Comparison of ENCODE assay signal across 9 cellular contexts in genomic region chr1:54404263-54404662, GRCh38. TPM values are rescaled to one million over a fixed set of nuclear protein-coding genes. Genes with fewer than 3 reads are reported as not detected.
DNase-seq lines count a peak whose midpoint lies in the region; ATAC-seq, FAIRE-seq and TF ChIP-seq lines count a peak whose summit lies in the region.
"Had no signal": no experiment of that assay in that cellular context is flagged by ENCODE, and none has a peak within 500 bp of the region (broad histone marks: within the 10 kb centered on the region; RNA-seq: fewer than 3 reads in every experiment).

No MANE protein-coding gene starts in this region.

- no peak for TF ChIP-seq CTCF in astrocyte (IDR thresholded peaks at IDR 0.05; ENCODE audit: insufficient read depth, low read depth, low read length)
- TF ChIP-seq CTCF in lower lobe of right lung (IDR thresholded peaks at IDR 0.05): no peak

- no peaks in the 10 kb centered on the region for H3K9me3 ChIP-seq in astrocyte (ENCODE audit: insufficient read depth, low read depth, low read length)
- H3K9me3 ChIP-seq in lower lobe of right lung: no peaks in the 10 kb centered on the region
- no peaks in the 10 kb centered on the region for H3K9me3 ChIP-seq in thymus (ENCODE audit: control insufficient read depth)

- H3K4me3 Mint-ChIP-seq in activated T-cell treated with anti-CD3 and anti-CD28 coated beads, Interleukin-2, amount 50 U/mL, for 24 hours: peak overlapping the region; percentile 81
- H3K4me3 Mint-ChIP-seq in astrocyte (ENCODE audit: unreplicated experiment): peak overlapping the region; percentile 91

- H3K4me3 ChIP-seq in astrocyte (ENCODE audit: insufficient read depth, low read depth, low read length) (peak overlapping the region; percentile 34), lower lobe of right lung (peak overlapping the region; percentile 83), thymus (ENCODE audit: low read length) (peak overlapping the region; percentile 87)

- intact Hi-C loops in lower lobe of right lung (cut with DNase I): no loop called here

- H3K27me3 Mint-ChIP-seq in activated T-cell treated with anti-CD3 and anti-CD28 coated beads, Interleukin-2, amount 50 U/mL, for 24 hours: no peaks in the 10 kb centered on the region
- no peaks in the 10 kb centered on the region for H3K27me3 Mint-ChIP-seq in astrocyte (ENCODE audit: low read depth, unreplicated experiment)

- DNase-seq in activated T-cell treated with anti-CD3 and anti-CD28 coated beads, Interleukin-2, amount 50 U/mL, for 24 hours: no peak
- no peak for DNase-seq in activated T-cell treated with anti-CD3 and anti-CD28 coated beads, Interleukin-2, amount 50 U/mL, for 48 hours
- DNase-seq in astrocyte (ENCODE audit: low read depth) (no peak), lower lobe of right lung (no peak), T-helper 9 cell (no peak), globus pallidus (ENCODE audit: low spot score) (no peak)
- DNase-seq in activated effector memory CD4-positive, alpha-beta T cell treated with Interleukin-2 at 50 U/mL for 16 hours: no peak
- DNase-seq: activated CD4-positive, alpha-beta T cell treated with anti-CD3 and anti-CD28 coated beads for 4 hours had no signal

- peaks cover 50% of the 10 kb centered on the region for H3K36me3 Mint-ChIP-seq in activated T-cell treated with anti-CD3 and anti-CD28 coated beads, Interleukin-2, amount 50 U/mL, for 24 hours (ENCODE audit: low read depth)
- peaks cover 23% of the 10 kb centered on the region for H3K36me3 Mint-ChIP-seq in astrocyte (ENCODE audit: low read depth, unreplicated experiment)

- H3K79me2 ChIP-seq in astrocyte (ENCODE audit: insufficient read depth, low read length): peaks cover 42% of the 10 kb centered on the region

- peaks cover 57% of the 10 kb centered on the region for H4K20me1 ChIP-seq in astrocyte (ENCODE audit: insufficient read depth, low read length)

- no peaks in the 10 kb centered on the region for H3K9me3 Mint-ChIP-seq in activated T-cell treated with anti-CD3 and anti-CD28 coated beads, Interleukin-2, amount 50 U/mL, for 24 hours
- H3K9me3 Mint-ChIP-seq in astrocyte (ENCODE audit: unreplicated experiment): no peaks in the 10 kb centered on the region

- H3K27ac ChIP-seq in astrocyte (ENCODE audit: low read depth, low read length) (peak overlapping the region; percentile 35), lower lobe of right lung (no peak overlapping the region), thymus (ENCODE audit: low read depth) (no peak overlapping the region)

- 60% methylated on average over 11 of the region's 11 CpGs for WGBS in thymus

- peak overlapping the region; percentile 92 for H3K4me2 ChIP-seq in astrocyte (ENCODE audit: low read length)

- FAIRE-seq in astrocyte (lab: Jason Lieb, UNC): no peak

- ATAC-seq in lower lobe of right lung: no peak

- H2AFZ ChIP-seq in astrocyte (ENCODE audit: low read depth, low read length): no peak overlapping the region

- H3K4me1 Mint-ChIP-seq in activated T-cell treated with anti-CD3 and anti-CD28 coated beads, Interleukin-2, amount 50 U/mL, for 24 hours (ENCODE audit: low read depth): peaks cover 77% of the 10 kb centered on the region
- H3K4me1 Mint-ChIP-seq in astrocyte (ENCODE audit: low read depth, unreplicated experiment): peaks cover 50% of the 10 kb centered on the region

- H3K36me3 ChIP-seq in astrocyte (ENCODE audit: insufficient read depth, low read length) (peaks cover 16% of the 10 kb centered on the region), lower lobe of right lung (peaks cover 29% of the 10 kb centered on the region), thymus (ENCODE audit: control insufficient read depth, insufficient read depth) (peaks cover 39% of the 10 kb centered on the region)

- H3K27me3 ChIP-seq in astrocyte (ENCODE audit: insufficient read depth, low read length) (no peaks in the 10 kb centered on the region), lower lobe of right lung (ENCODE audit: low read depth) (no peaks in the 10 kb centered on the region), thymus (ENCODE audit: control insufficient read depth, insufficient read depth) (no peaks in the 10 kb centered on the region)

- H3K4me1 ChIP-seq in astrocyte (ENCODE audit: insufficient read depth, low read length): peaks cover 36% of the 10 kb centered on the region
- H3K4me1 ChIP-seq in lower lobe of right lung: peaks cover 53% of the 10 kb centered on the region
- peaks cover 52% of the 10 kb centered on the region for H3K4me1 ChIP-seq in thymus (ENCODE audit: control insufficient read depth, insufficient read depth, low read length)

- peak overlapping the region; percentile 56 for H3K9ac ChIP-seq in astrocyte (ENCODE audit: low read length)

- peak overlapping the region; percentile 78 for H3K27ac Mint-ChIP-seq in activated T-cell treated with anti-CD3 and anti-CD28 coated beads, Interleukin-2, amount 50 U/mL, for 24 hours
- H3K27ac Mint-ChIP-seq in astrocyte (ENCODE audit: unreplicated experiment): peak overlapping the region; percentile 55

RNA-seq across cellular contexts. Expression of gene SSBP3, which starts 1.9 kb away (rescaled TPM):
- total RNA-seq in astrocyte (89.8 and 98.6 TPM in 2 replicates), lower lobe of right lung (44.0 TPM)
- polyA plus RNA-seq in thymus: 55.7 TPM

Comparison
In these comparisons a context has a peak if more than half of its experiments do, and no peak if none do; other contexts are left out.
1. H3K4me3 ChIP-seq: peak in every context shown above with its lines; median percentile 87 in thymus; 83 in lower lobe of right lung; 34 in astrocyte.